Comparison of ENCODE assay signal across 9 cellular contexts in genomic region chr2:29528891-29529520, GRCh38.
DNase-seq lines count a peak whose midpoint lies in the region; ATAC-seq and TF ChIP-seq lines count a peak whose summit lies in the region.
"Had no signal": no experiment of that assay in that cellular context is flagged by ENCODE, and none has a peak within 500 bp of the region (broad histone marks: within the 10 kb centered on the region; RNA-seq: fewer than 3 reads in every experiment).

No MANE protein-coding gene starts in this region.

- no peaks in the 10 kb centered on the region for H3K36me3 Mint-ChIP-seq in activated T-cell treated with anti-CD3 and anti-CD28 coated beads, Interleukin-2, amount 50 U/mL, for 24 hours (ENCODE audit: low read depth)

- no peak overlapping the region for H3K4me3 ChIP-seq in astrocyte of the spinal cord (ENCODE audit: low read depth, low read length)
- no peak overlapping the region for H3K4me3 ChIP-seq in lung
- H3K4me3 ChIP-seq in stomach, result no peak overlapping the region
- H3K4me3 ChIP-seq: right lobe of liver had no signal

- H3K9me3 ChIP-seq in lung (ENCODE audit: control insufficient read depth in 2 of 2, insufficient read depth in 1 of 2, low read length in 1 of 2) (peaks cover 0 to 2% of the 10 kb centered on the region in 2 donors), stomach (no peaks in the 10 kb centered on the region)
- H3K9me3 ChIP-seq: right lobe of liver had no signal

- intact Hi-C loops in stomach (cut with DNase I; ENCODE audit: low total_unique reads), result no loop called here

- H3K4me1 Mint-ChIP-seq in activated T-cell treated with anti-CD3 and anti-CD28 coated beads, Interleukin-2, amount 50 U/mL, for 24 hours (ENCODE audit: low read depth), result peaks cover 8% of the 10 kb centered on the region

- peak; percentile 50 for ATAC-seq in lung (ENCODE audit: insufficient read depth, low FRiP score)
- ATAC-seq in left lobe of liver, result no peak
- ATAC-seq in HG02759 (IDR thresholded peaks at IDR 0.05; ENCODE audit: unreplicated experiment), result no peak
- ATAC-seq: right lobe of liver had no signal

- no peaks in the 10 kb centered on the region for H3K9me3 Mint-ChIP-seq in activated T-cell treated with anti-CD3 and anti-CD28 coated beads, Interleukin-2, amount 50 U/mL, for 24 hours

- H3K36me3 ChIP-seq in lung (ENCODE audit: control insufficient read depth in 2 of 2, insufficient read depth in 2 of 2, low read length in 2 of 2), result no peaks in the 10 kb centered on the region
- no peaks in the 10 kb centered on the region for H3K36me3 ChIP-seq in stomach
- H3K36me3 ChIP-seq: right lobe of liver had no signal

- no peak for TF ChIP-seq CTCF in astrocyte of the spinal cord (IDR thresholded peaks at IDR 0.05; ENCODE audit: low read depth, low read length)
- no peak for TF ChIP-seq CTCF in lung (IDR thresholded peaks at IDR 0.05; ENCODE audit: control extremely low read depth, extremely low read depth)
- TF ChIP-seq CTCF in stomach (IDR thresholded peaks at IDR 0.05), result no peak

- DNase-seq in activated T-cell treated with anti-CD3 and anti-CD28 coated beads for 24 hours (ENCODE audit: low read depth) (peak; percentile 8), astrocyte of the spinal cord (ENCODE audit: low read depth, low spot score) (peak; percentile 62), lung (ENCODE audit: low spot score) (peak; percentile 41), stomach (peak; percentile 39), GM19240 (ENCODE audit: insufficient read length, low spot score) (no peak), left lobe of liver (ENCODE audit: low spot score) (no peak)
- no peak for DNase-seq in activated T-cell treated with anti-CD3 and anti-CD28 coated beads, Interleukin-2, amount 50 U/mL, for 24 hours
- DNase-seq: right lobe of liver had no signal

- in situ Hi-C loops in astrocyte of the spinal cord (cut with HindIII; ENCODE audit: low sequenced_read_pairs), result no loop called here

- peaks cover 0 to 2% of the 10 kb centered on the region in 2 donors for H3K4me1 ChIP-seq in lung (ENCODE audit: control insufficient read depth in 2 of 2, insufficient read depth in 2 of 2, low read length in 2 of 2)
- peaks cover 0 to 9% (median 2%) of the 10 kb centered on the region in 4 donors for H3K4me1 ChIP-seq in stomach

- WGBS in lung, 2 donors, result 36 to 48% methylated on average over 18 of the region's 18 CpGs
- WGBS in stomach, 5 donors, result 36 to 55% (median 49%) methylated on average over 17 to 18 of the region's 18 CpGs

- H3K27ac Mint-ChIP-seq in activated T-cell treated with anti-CD3 and anti-CD28 coated beads, Interleukin-2, amount 50 U/mL, for 24 hours, result no peak overlapping the region

- H3K27ac ChIP-seq in lung (ENCODE audit: low read depth in 1 of 2, low read length in 1 of 2), result no peak overlapping the region
- no peak overlapping the region for H3K27ac ChIP-seq in stomach
- H3K27ac ChIP-seq: right lobe of liver had no signal

- H3K27me3 Mint-ChIP-seq in activated T-cell treated with anti-CD3 and anti-CD28 coated beads, Interleukin-2, amount 50 U/mL, for 24 hours, result peaks cover 49% of the 10 kb centered on the region

- no peaks in the 10 kb centered on the region for H3K27me3 ChIP-seq in lung (ENCODE audit: control insufficient read depth, insufficient read depth)
- H3K27me3 ChIP-seq in stomach, result no peaks in the 10 kb centered on the region
- H3K27me3 ChIP-seq: right lobe of liver had no signal

- H3K4me3 Mint-ChIP-seq in activated T-cell treated with anti-CD3 and anti-CD28 coated beads, Interleukin-2, amount 50 U/mL, for 24 hours, result no peak overlapping the region

- no peak for TF ChIP-seq POLR2A in stomach (IDR thresholded peaks at IDR 0.05)

- no peak for TF ChIP-seq EP300 in stomach (IDR thresholded peaks at IDR 0.05)

Comparison
In these comparisons a context has a peak if more than half of its experiments do, and no peak if none do; other contexts are left out.
1. DNase-seq: peak in activated T-cell treated with anti-CD3 and anti-CD28 coated beads for 24 hours (single experiment), astrocyte of the spinal cord (single experiment), lung (single experiment) and stomach (single experiment); none in activated T-cell treated with anti-CD3 and anti-CD28 coated beads, Interleukin-2, amount 50 U/mL, for 24 hours (single experiment), GM19240 (single experiment) and left lobe of liver (single experiment).